Comparison of ENCODE assay signal across 23 cellular contexts in the genomic region with DNA sequence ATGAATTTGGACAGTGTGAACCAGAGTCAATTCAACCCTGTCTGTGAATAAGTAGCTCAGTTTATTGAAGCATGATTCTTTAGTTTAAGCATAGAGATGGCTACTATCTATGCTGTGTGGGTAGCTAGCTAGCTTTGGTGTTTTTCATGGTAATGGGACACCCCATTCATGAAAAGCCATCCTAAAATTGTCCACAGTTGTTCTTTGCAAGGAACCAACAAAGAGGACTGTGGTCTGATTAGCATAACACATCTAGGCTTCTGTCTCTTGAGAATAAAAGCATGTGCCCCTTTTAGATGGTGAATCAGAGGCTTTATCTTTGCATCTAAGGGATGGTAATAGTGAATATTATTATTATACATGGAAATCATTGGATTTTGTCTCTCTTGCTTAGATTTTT.
"Had no signal": no experiment of that assay in that cellular context is flagged by ENCODE, and none has a peak within 500 bp of the region (broad histone marks: within the 10 kb centered on the region; RNA-seq: fewer than 3 reads in every experiment).

No MANE protein-coding gene starts in this region.

- H3K4me3 Mint-ChIP-seq: activated B cell treated with CpG ODN at 0.5 μM for 24 hours; activated CD4-positive, alpha-beta memory T cell treated with anti-CD3 and anti-CD28 coated beads for 36 hours; activated CD4-positive, alpha-beta T cell treated with anti-CD3 and anti-CD28 coated beads for 36 hours; activated naive CD4-positive, alpha-beta T cell treated with anti-CD3 and anti-CD28 coated beads for 36 hours; activated naive CD8-positive, alpha-beta T cell treated with anti-CD3 and anti-CD28 coated beads, Interleukin-2, amount 10 ng/mL, durations not matched to agents 7 days and 5 days; activated T-cell treated with anti-CD3 and anti-CD28 coated beads, Interleukin-2, amount 50 U/mL, for 72 hours; effector memory CD8-positive, alpha-beta T cell; nephron; T-helper 17 cell had no signal

- H3K9me3 ChIP-seq: colonic mucosa, esophagus squamous epithelium, gastrocnemius medialis had no signal

- H3K27me3 ChIP-seq: colonic mucosa, dorsolateral prefrontal cortex, esophagus squamous epithelium, gastrocnemius medialis had no signal

- H3K4me1 ChIP-seq: colonic mucosa, esophagus squamous epithelium, gastrocnemius medialis had no signal

- H3K27ac Mint-ChIP-seq: activated B cell treated with CpG ODN at 0.5 μM for 24 hours; activated CD4-positive, alpha-beta memory T cell treated with anti-CD3 and anti-CD28 coated beads for 36 hours; activated CD4-positive, alpha-beta T cell treated with anti-CD3 and anti-CD28 coated beads for 36 hours; activated naive CD4-positive, alpha-beta T cell treated with anti-CD3 and anti-CD28 coated beads for 36 hours; activated naive CD8-positive, alpha-beta T cell treated with anti-CD3 and anti-CD28 coated beads, Interleukin-2, amount 10 ng/mL, durations not matched to agents 7 days and 5 days; activated T-cell treated with anti-CD3 and anti-CD28 coated beads, Interleukin-2, amount 50 U/mL, for 72 hours; effector memory CD8-positive, alpha-beta T cell; T-helper 17 cell had no signal

- H3K4me3 ChIP-seq: colonic mucosa, dorsolateral prefrontal cortex, esophagus squamous epithelium, gastrocnemius medialis had no signal

- DNase-seq: activated B cell treated with CpG ODN at 0.5 μM for 24 hours; activated CD4-positive, alpha-beta memory T cell treated with anti-CD3 and anti-CD28 coated beads for 36 hours; activated CD4-positive, alpha-beta T cell treated with anti-CD3 and anti-CD28 coated beads for 36 hours; activated effector memory CD4-positive, alpha-beta T cell treated with Interleukin-2 at 50 U/mL for 16 hours; activated naive CD4-positive, alpha-beta T cell treated with anti-CD3 and anti-CD28 coated beads for 36 hours; activated naive CD8-positive, alpha-beta T cell treated with anti-CD3 and anti-CD28 coated beads, Interleukin-2, amount 10 ng/mL, durations not matched to agents 7 days and 5 days; activated T-cell treated with anti-CD3 and anti-CD28 coated beads, Interleukin-2, amount 50 U/mL, for 72 hours; amniotic stem cell; colonic mucosa; dorsolateral prefrontal cortex; effector memory CD8-positive, alpha-beta T cell; esophagus squamous epithelium; gastrocnemius medialis; head of caudate nucleus; islet precursor cell; left cardiac atrium; midbrain; occipital lobe; posterior cingulate gyrus; stimulated activated CD4-positive, alpha-beta T cell treated with anti-CD3 and anti-CD28 coated beads, Interleukin-4, amount 100 ng/mL, for 4 hours; stimulated activated naive CD8-positive, alpha-beta T cell treated with anti-CD3 and anti-CD28 coated beads, Interleukin-15, Interleukin-2, amounts not matched to agents 100 U/mL and 50 U/mL, for 24 hours; T-helper 17 cell had no signal

- H3K4me1 Mint-ChIP-seq: activated CD4-positive, alpha-beta T cell treated with anti-CD3 and anti-CD28 coated beads for 36 hours; activated naive CD8-positive, alpha-beta T cell treated with anti-CD3 and anti-CD28 coated beads, Interleukin-2, amount 10 ng/mL, durations not matched to agents 7 days and 5 days; T-helper 17 cell had no signal

- H3K36me3 ChIP-seq: colonic mucosa, esophagus squamous epithelium, gastrocnemius medialis had no signal

- H3K27ac ChIP-seq: colonic mucosa, dorsolateral prefrontal cortex, esophagus squamous epithelium, gastrocnemius medialis had no signal

- H3K36me3 Mint-ChIP-seq: activated CD4-positive, alpha-beta memory T cell treated with anti-CD3 and anti-CD28 coated beads for 36 hours; activated naive CD8-positive, alpha-beta T cell treated with anti-CD3 and anti-CD28 coated beads, Interleukin-2, amount 10 ng/mL, durations not matched to agents 7 days and 5 days had no signal

- ATAC-seq: activated CD4-positive, alpha-beta T cell treated with anti-CD3 and anti-CD28 coated beads for 36 hours; activated T-cell treated with anti-CD3 and anti-CD28 coated beads, Interleukin-2, amount 50 U/mL, for 72 hours; effector memory CD8-positive, alpha-beta T cell; gastrocnemius medialis; left cardiac atrium; stimulated activated naive CD8-positive, alpha-beta T cell treated with anti-CD3 and anti-CD28 coated beads, Interleukin-15, Interleukin-2, amounts not matched to agents 100 U/mL and 50 U/mL, for 24 hours; T-helper 17 cell had no signal

- H3K27me3 Mint-ChIP-seq: activated B cell treated with CpG ODN at 0.5 μM for 24 hours; activated CD4-positive, alpha-beta memory T cell treated with anti-CD3 and anti-CD28 coated beads for 36 hours; activated CD4-positive, alpha-beta T cell treated with anti-CD3 and anti-CD28 coated beads for 36 hours; activated naive CD8-positive, alpha-beta T cell treated with anti-CD3 and anti-CD28 coated beads, Interleukin-2, amount 10 ng/mL, durations not matched to agents 7 days and 5 days; effector memory CD8-positive, alpha-beta T cell; T-helper 17 cell had no signal

- H3K9me3 Mint-ChIP-seq: activated naive CD8-positive, alpha-beta T cell treated with anti-CD3 and anti-CD28 coated beads, Interleukin-2, amount 10 ng/mL, durations not matched to agents 7 days and 5 days had no signal
